In the genomic region with DNA sequence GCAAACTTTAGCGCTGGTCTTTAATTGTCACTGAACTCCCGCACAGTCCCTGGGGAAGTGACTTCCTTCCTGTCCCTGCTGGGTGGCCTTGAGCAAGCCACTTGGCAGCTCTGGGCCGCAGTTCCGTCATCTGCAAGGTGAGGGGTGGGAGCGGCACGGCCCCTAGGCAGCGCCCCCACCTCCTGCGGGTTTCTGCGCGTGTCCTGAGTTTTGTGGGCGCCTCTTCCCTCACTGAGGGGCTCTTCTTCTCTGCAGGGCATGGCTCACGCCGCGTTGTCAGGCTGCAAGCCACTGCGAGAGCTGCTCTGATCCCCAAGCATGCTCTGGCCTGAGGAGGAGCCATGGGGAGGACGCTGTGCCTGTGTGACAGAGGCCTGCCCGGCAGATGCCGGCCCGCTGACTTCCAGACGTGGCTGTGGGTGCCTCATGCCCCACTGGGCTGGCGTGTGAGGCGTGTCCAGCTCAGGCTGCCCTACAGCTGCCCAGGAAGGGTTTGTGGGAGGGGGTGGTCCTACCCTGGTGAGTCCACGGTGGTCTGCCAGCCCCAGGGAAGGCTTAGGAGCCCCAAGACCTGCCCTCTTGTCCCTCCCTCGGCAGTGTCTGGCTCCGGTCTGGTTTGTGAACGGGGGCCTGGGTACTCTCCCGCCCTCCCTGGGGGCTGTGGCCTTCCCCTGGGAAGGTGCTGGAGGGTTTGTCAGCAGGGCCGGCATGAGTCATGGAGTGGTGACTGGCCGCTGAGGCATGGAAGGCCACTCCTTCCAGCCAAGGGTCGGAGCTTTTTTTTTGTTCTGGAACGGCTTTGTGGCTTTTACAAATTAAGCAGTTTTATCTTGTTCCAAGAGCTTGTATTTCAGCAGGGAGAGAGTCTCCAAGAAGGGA, we compare ENCODE assay signal across 8 cellular contexts.
DNase-seq lines count a peak whose midpoint lies in the region; TF ChIP-seq lines count a peak whose summit lies in the region.

No MANE protein-coding gene starts in this region.

- H3K9ac ChIP-seq in endodermal cell (ENCODE audit: extremely low read depth, low read length, poor library complexity, severe bottlenecking) = no peak overlapping the region

- H3K9me3 ChIP-seq in endodermal cell (ENCODE audit: control insufficient read depth, low read length) = no peaks in the 10 kb centered on the region

- H3K9me3 Mint-ChIP-seq in activated naive CD4-positive, alpha-beta T cell treated with anti-CD3 and anti-CD28 coated beads, Interleukin-2, amount 50 U/mL, for 24 hours = no peaks in the 10 kb centered on the region
- no peaks in the 10 kb centered on the region for H3K9me3 Mint-ChIP-seq in endodermal cell
- H3K9me3 Mint-ChIP-seq in activated CD4-positive, alpha-beta memory T cell treated with anti-CD3 and anti-CD28 coated beads, Interleukin-2, amount 10 ng/mL, durations not matched to agents 7 days and 5 days = no peaks in the 10 kb centered on the region

- 76 to 80% methylated on average over 13 to 31 of the region's 31 CpGs for WGBS in endodermal cell (ENCODE audit: insufficient coverage in 1 of 2, insufficient read length in 1 of 2), 2 experiments

- H3K27ac Mint-ChIP-seq in activated naive CD4-positive, alpha-beta T cell treated with anti-CD3 and anti-CD28 coated beads, Interleukin-2, amount 50 U/mL, for 24 hours = peak overlapping the region; percentile 74
- H3K27ac Mint-ChIP-seq in endodermal cell = peak overlapping the region; percentile 50
- H3K27ac Mint-ChIP-seq in activated CD4-positive, alpha-beta memory T cell treated with anti-CD3 and anti-CD28 coated beads, Interleukin-2, amount 10 ng/mL, durations not matched to agents 7 days and 5 days = no peak overlapping the region

- CTCF ChIA-PET in activated CD4-positive, alpha-beta memory T cell treated with anti-CD3 and anti-CD28 coated beads, Interleukin-2, amount 10 ng/mL, durations not matched to agents 7 days and 5 days (lab: Charles Lee) = interaction anchor here (1.0 kb wide), 1 partner anchor 9 kb away, joined by 3 read pairs; no protein-coding TSS in a partner anchor

- no peaks in the 10 kb centered on the region for H3K4me1 ChIP-seq in endodermal cell (ENCODE audit: control insufficient read depth, insufficient read depth, low read length)

- peaks cover 67% of the 10 kb centered on the region for H3K4me1 Mint-ChIP-seq in activated naive CD4-positive, alpha-beta T cell treated with anti-CD3 and anti-CD28 coated beads, Interleukin-2, amount 50 U/mL, for 24 hours
- peaks cover 8% of the 10 kb centered on the region for H3K4me1 Mint-ChIP-seq in endodermal cell
- H3K4me1 Mint-ChIP-seq in activated CD4-positive, alpha-beta memory T cell treated with anti-CD3 and anti-CD28 coated beads, Interleukin-2, amount 10 ng/mL, durations not matched to agents 7 days and 5 days = peaks cover 59% of the 10 kb centered on the region

- TF ChIP-seq CTCF in endodermal cell (conservative IDR thresholded peaks at IDR 0.05) = no peak

- no peaks in the 10 kb centered on the region for H3K36me3 Mint-ChIP-seq in activated naive CD4-positive, alpha-beta T cell treated with anti-CD3 and anti-CD28 coated beads, Interleukin-2, amount 50 U/mL, for 24 hours
- peaks cover 4% of the 10 kb centered on the region for H3K36me3 Mint-ChIP-seq in endodermal cell (ENCODE audit: low read depth)
- no peaks in the 10 kb centered on the region for H3K36me3 Mint-ChIP-seq in activated CD4-positive, alpha-beta memory T cell treated with anti-CD3 and anti-CD28 coated beads, Interleukin-2, amount 10 ng/mL, durations not matched to agents 7 days and 5 days (ENCODE audit: low read depth)

- no peak for DNase-seq in activated naive CD4-positive, alpha-beta T cell (lab: John Stamatoyannopoulos, UW)
- DNase-seq in endodermal cell (peak; percentile 91), mucosa of gallbladder (ENCODE audit: low spot score) (peak; percentile 84), midbrain (lab: John Stamatoyannopoulos, UW) (no peak)
- no peak for DNase-seq in activated CD4-positive, CD25-positive, alpha-beta regulatory T cell (lab: John Stamatoyannopoulos, UW)
- DNase-seq in activated CD4-positive, alpha-beta memory T cell treated with anti-CD3 and anti-CD28 coated beads, Interleukin-2, amount 10 ng/mL, durations not matched to agents 7 days and 5 days = no peak

- H3K36me3 ChIP-seq in endodermal cell (ENCODE audit: control insufficient read depth, insufficient read depth, low read length) = no peaks in the 10 kb centered on the region

- POLR2A ChIA-PET in activated CD4-positive, alpha-beta memory T cell treated with anti-CD3 and anti-CD28 coated beads, Interleukin-2, amount 10 ng/mL, durations not matched to agents 7 days and 5 days (lab: Charles Lee) = interaction anchor here (0.6 to 0.8 kb wide), 2 partner anchors 54 to 68 kb away, joined by 3 to 4 read pairs; no protein-coding TSS in a partner anchor

- peak overlapping the region; percentile 30 for H3K27ac ChIP-seq in endodermal cell (ENCODE audit: low read depth, low read length)

- H3K27me3 Mint-ChIP-seq in activated naive CD4-positive, alpha-beta T cell treated with anti-CD3 and anti-CD28 coated beads, Interleukin-2, amount 50 U/mL, for 24 hours = no peaks in the 10 kb centered on the region
- H3K27me3 Mint-ChIP-seq in endodermal cell (ENCODE audit: insufficient read depth) = no peaks in the 10 kb centered on the region
- H3K27me3 Mint-ChIP-seq in activated CD4-positive, alpha-beta memory T cell treated with anti-CD3 and anti-CD28 coated beads, Interleukin-2, amount 10 ng/mL, durations not matched to agents 7 days and 5 days = no peaks in the 10 kb centered on the region

- no peak overlapping the region for H3K4me3 Mint-ChIP-seq in activated naive CD4-positive, alpha-beta T cell treated with anti-CD3 and anti-CD28 coated beads, Interleukin-2, amount 50 U/mL, for 24 hours
- no peak overlapping the region for H3K4me3 Mint-ChIP-seq in endodermal cell
- H3K4me3 Mint-ChIP-seq in activated CD4-positive, alpha-beta memory T cell treated with anti-CD3 and anti-CD28 coated beads, Interleukin-2, amount 10 ng/mL, durations not matched to agents 7 days and 5 days = no peak overlapping the region

- H3K27me3 ChIP-seq in endodermal cell (ENCODE audit: control insufficient read depth, insufficient read depth, low read length, poor library complexity, severe bottlenecking) = no peaks in the 10 kb centered on the region

- no peak overlapping the region for H3K4me3 ChIP-seq in endodermal cell (ENCODE audit: low read length)

TF ChIP-seq in PFSK-1, 5 proteins besides CTCF, POLR2A, EP300 and RAD21:
- TF ChIP-seq, protein P1, sequence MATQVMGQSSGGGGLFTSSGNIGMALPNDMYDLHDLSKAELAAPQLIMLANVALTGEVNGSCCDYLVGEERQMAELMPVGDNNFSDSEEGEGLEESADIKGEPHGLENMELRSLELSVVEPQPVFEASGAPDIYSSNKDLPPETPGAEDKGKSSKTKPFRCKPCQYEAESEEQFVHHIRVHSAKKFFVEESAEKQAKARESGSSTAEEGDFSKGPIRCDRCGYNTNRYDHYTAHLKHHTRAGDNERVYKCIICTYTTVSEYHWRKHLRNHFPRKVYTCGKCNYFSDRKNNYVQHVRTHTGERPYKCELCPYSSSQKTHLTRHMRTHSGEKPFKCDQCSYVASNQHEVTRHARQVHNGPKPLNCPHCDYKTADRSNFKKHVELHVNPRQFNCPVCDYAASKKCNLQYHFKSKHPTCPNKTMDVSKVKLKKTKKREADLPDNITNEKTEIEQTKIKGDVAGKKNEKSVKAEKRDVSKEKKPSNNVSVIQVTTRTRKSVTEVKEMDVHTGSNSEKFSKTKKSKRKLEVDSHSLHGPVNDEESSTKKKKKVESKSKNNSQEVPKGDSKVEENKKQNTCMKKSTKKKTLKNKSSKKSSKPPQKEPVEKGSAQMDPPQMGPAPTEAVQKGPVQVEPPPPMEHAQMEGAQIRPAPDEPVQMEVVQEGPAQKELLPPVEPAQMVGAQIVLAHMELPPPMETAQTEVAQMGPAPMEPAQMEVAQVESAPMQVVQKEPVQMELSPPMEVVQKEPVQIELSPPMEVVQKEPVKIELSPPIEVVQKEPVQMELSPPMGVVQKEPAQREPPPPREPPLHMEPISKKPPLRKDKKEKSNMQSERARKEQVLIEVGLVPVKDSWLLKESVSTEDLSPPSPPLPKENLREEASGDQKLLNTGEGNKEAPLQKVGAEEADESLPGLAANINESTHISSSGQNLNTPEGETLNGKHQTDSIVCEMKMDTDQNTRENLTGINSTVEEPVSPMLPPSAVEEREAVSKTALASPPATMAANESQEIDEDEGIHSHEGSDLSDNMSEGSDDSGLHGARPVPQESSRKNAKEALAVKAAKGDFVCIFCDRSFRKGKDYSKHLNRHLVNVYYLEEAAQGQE (IDR thresholded peaks at IDR 0.05; ENCODE audit: insufficient read depth in 1 of 2, low read depth in 2 of 2, low read length in 2 of 2) = peak in 1 of 2 experiments; percentile 48; a peak in 1 of 4 replicates
- TF ChIP-seq TAF1 (IDR thresholded peaks at IDR 0.05; ENCODE audit: borderline replicate concordance, insufficient read depth, low read length) (no peak), FOXP2 (optimal IDR thresholded peaks at IDR 0.05; ENCODE audit: borderline replicate concordance, extremely low read depth, extremely low read length, insufficient read depth) (peak; percentile 9)

Comparison
In these comparisons a context has a peak if more than half of its experiments do, and no peak if none do; other contexts are left out.
1. DNase-seq: peak in endodermal cell (single experiment) and mucosa of gallbladder (single experiment); none in activated naive CD4-positive, alpha-beta T cell (0 of 4), activated CD4-positive, CD25-positive, alpha-beta regulatory T cell (0 of 4), activated CD4-positive, alpha-beta memory T cell treated with anti-CD3 and anti-CD28 coated beads, Interleukin-2, amount 10 ng/mL, durations not matched to agents 7 days and 5 days (single experiment) and midbrain (single experiment).